Comparison of ENCODE assay signal across 11 cellular contexts in the genomic region with DNA sequence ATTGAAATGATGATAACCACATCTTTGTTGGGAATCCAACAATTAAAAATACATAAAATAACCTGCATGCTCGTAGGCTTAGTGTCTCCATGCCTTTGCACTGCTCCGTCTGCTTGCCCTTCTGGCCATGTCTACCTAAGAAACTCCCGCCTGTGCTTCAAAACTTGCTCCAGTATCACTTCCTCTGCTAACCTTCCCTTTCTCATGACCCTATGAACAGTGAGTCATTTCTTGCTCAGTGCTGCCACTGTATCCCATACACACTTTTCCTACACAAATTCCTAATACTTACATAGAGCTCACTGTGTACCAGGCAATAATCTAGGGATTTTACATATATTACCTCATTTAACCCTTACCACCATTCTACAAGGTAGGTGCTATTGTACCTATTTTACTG. TPM values are rescaled to one million over a fixed set of nuclear protein-coding genes. Genes with fewer than 3 reads are reported as not detected.
DNase-seq lines count a peak whose midpoint lies in the region; ATAC-seq and TF ChIP-seq lines count a peak whose summit lies in the region.
"Had no signal": no experiment of that assay in that cellular context is flagged by ENCODE, and none has a peak within 500 bp of the region (broad histone marks: within the 10 kb centered on the region; RNA-seq: fewer than 3 reads in every experiment).

No MANE protein-coding gene starts in this region.

- H3K36me3 ChIP-seq in upper lobe of right lung, result peaks cover 61% of the 10 kb centered on the region

- peaks cover 13% of the 10 kb centered on the region for H3K4me1 Mint-ChIP-seq in activated naive CD8-positive, alpha-beta T cell (ENCODE audit: low read depth)
- peaks cover 12% of the 10 kb centered on the region for H3K4me1 Mint-ChIP-seq in activated naive CD8-positive, alpha-beta T cell treated with anti-CD3 and anti-CD28 coated beads for 36 hours
- H3K4me1 Mint-ChIP-seq in T-helper 17 cell, result peaks cover 16% of the 10 kb centered on the region

- no peak for TF ChIP-seq CTCF in upper lobe of right lung (IDR thresholded peaks at IDR 0.05)

- H3K9me3 Mint-ChIP-seq in activated naive CD8-positive, alpha-beta T cell (ENCODE audit: low read depth), result no peaks in the 10 kb centered on the region
- no peaks in the 10 kb centered on the region for H3K9me3 Mint-ChIP-seq in activated naive CD8-positive, alpha-beta T cell treated with anti-CD3 and anti-CD28 coated beads for 36 hours
- H3K9me3 Mint-ChIP-seq: dendritic cell treated with granulocyte-macrophage colony-stimulating factor and Interleukin-4, amounts not matched to agents 40 ng/mL and 50 ng/mL, for 4 days had no signal

- H3K9me3 ChIP-seq in T-helper 17 cell (ENCODE audit: control insufficient read depth, low read length, poor library complexity, severe bottlenecking), result no peaks in the 10 kb centered on the region
- H3K9me3 ChIP-seq in upper lobe of right lung, result no peaks in the 10 kb centered on the region
- H3K9me3 ChIP-seq: psoas muscle had no signal

- intact Hi-C loops in upper lobe of right lung (cut with DNase I), result no loop called here

- peaks cover 15% of the 10 kb centered on the region for H3K36me3 Mint-ChIP-seq in activated naive CD8-positive, alpha-beta T cell
- H3K36me3 Mint-ChIP-seq in activated naive CD8-positive, alpha-beta T cell treated with anti-CD3 and anti-CD28 coated beads for 36 hours, result peaks cover 44% of the 10 kb centered on the region
- peaks cover 12% of the 10 kb centered on the region for H3K36me3 Mint-ChIP-seq in T-helper 17 cell (ENCODE audit: low read depth)

- peak overlapping the region; percentile 35 for H3K27ac Mint-ChIP-seq in activated naive CD8-positive, alpha-beta T cell
- H3K27ac Mint-ChIP-seq in activated naive CD8-positive, alpha-beta T cell treated with anti-CD3 and anti-CD28 coated beads for 36 hours, result no peak overlapping the region
- peak overlapping the region; percentile 56 for H3K27ac Mint-ChIP-seq in T-helper 17 cell
- H3K27ac Mint-ChIP-seq: dendritic cell treated with granulocyte-macrophage colony-stimulating factor and Interleukin-4, amounts not matched to agents 40 ng/mL and 50 ng/mL, for 4 days had no signal

- no peaks in the 10 kb centered on the region for H3K27me3 Mint-ChIP-seq in activated naive CD8-positive, alpha-beta T cell
- no peaks in the 10 kb centered on the region for H3K27me3 Mint-ChIP-seq in activated naive CD8-positive, alpha-beta T cell treated with anti-CD3 and anti-CD28 coated beads for 36 hours
- no peaks in the 10 kb centered on the region for H3K27me3 Mint-ChIP-seq in T-helper 17 cell
- H3K27me3 Mint-ChIP-seq: dendritic cell treated with granulocyte-macrophage colony-stimulating factor and Interleukin-4, amounts not matched to agents 40 ng/mL and 50 ng/mL, for 4 days had no signal

- ATAC-seq in HG03066 (IDR thresholded peaks at IDR 0.05; ENCODE audit: low read depth, unreplicated experiment), result peak; percentile 94
- ATAC-seq in T-helper 17 cell, result no peak
- peak; percentile 81 for ATAC-seq in upper lobe of right lung

- no peak for DNase-seq in activated naive CD8-positive, alpha-beta T cell treated with anti-CD3 and anti-CD28 coated beads for 36 hours
- DNase-seq in T-helper 17 cell, result no peak
- DNase-seq in upper lobe of right lung, result no peak
- no peak for DNase-seq in nucleus accumbens (lab: John Stamatoyannopoulos, UW)
- no peak for DNase-seq in stimulated activated CD4-positive, alpha-beta T cell treated with anti-CD3 and anti-CD28 coated beads, Interleukin-4, amount 100 ng/mL, for 24 hours
- DNase-seq in activated naive CD4-positive, alpha-beta T cell treated with anti-CD3 and anti-CD28 coated beads, Interleukin-2, amount 50 U/mL, for 16 hours, result no peak
- DNase-seq: OCI-M1, psoas muscle had no signal

- no peaks in the 10 kb centered on the region for H3K4me1 ChIP-seq in upper lobe of right lung
- H3K4me1 ChIP-seq: psoas muscle had no signal

- H3K4me3 Mint-ChIP-seq in activated naive CD8-positive, alpha-beta T cell, result no peak overlapping the region
- no peak overlapping the region for H3K4me3 Mint-ChIP-seq in activated naive CD8-positive, alpha-beta T cell treated with anti-CD3 and anti-CD28 coated beads for 36 hours
- H3K4me3 Mint-ChIP-seq in T-helper 17 cell, result no peak overlapping the region
- H3K4me3 Mint-ChIP-seq: dendritic cell treated with granulocyte-macrophage colony-stimulating factor and Interleukin-4, amounts not matched to agents 40 ng/mL and 50 ng/mL, for 4 days had no signal

- no peaks in the 10 kb centered on the region for H3K27me3 ChIP-seq in upper lobe of right lung

- no peak overlapping the region for H3K4me3 ChIP-seq in upper lobe of right lung
- H3K4me3 ChIP-seq: psoas muscle had no signal

- no peak overlapping the region for H3K27ac ChIP-seq in upper lobe of right lung
- H3K27ac ChIP-seq: psoas muscle had no signal

RNA-seq across cellular contexts. Expression of gene TMEM245, which starts 33.5 kb away (rescaled TPM):
- 10 to 100 TPM; 30.4 to 32.7 TPM for total RNA-seq in activated naive CD8-positive, alpha-beta T cell treated with anti-CD3 and anti-CD28 coated beads for 36 hours
- 10 to 100 TPM; 26.8 to 28.2 TPM for total RNA-seq in T-helper 17 cell
- total RNA-seq in upper lobe of right lung, result 92.1 TPM
